In genomic region chr21:28884481-28884880, GRCh38 we compare ENCODE assay signal across 8 cellular contexts.
DNase-seq lines count a peak whose midpoint lies in the region; ATAC-seq and TF ChIP-seq lines count a peak whose summit lies in the region.

No MANE protein-coding gene starts in this region.

- no peaks in the 10 kb centered on the region for H3K9me3 Mint-ChIP-seq in CD4-positive, alpha-beta T cell

- DNase-seq in CD4-positive, alpha-beta T cell: no peak
- DNase-seq in colonic mucosa (no peak), DMS79 (lab: John Stamatoyannopoulos, UW) (no peak)
- DNase-seq in activated effector memory CD4-positive, alpha-beta T cell treated with anti-CD3 and anti-CD28 coated beads, Interleukin-2, amount 50 U/mL, for 16 hours: no peak

- H3K27me3 Mint-ChIP-seq in CD4-positive, alpha-beta T cell: no peaks in the 10 kb centered on the region

- H3K9me3 ChIP-seq in CD4-positive, alpha-beta T cell (ENCODE audit: control insufficient read depth, low read length): no peaks in the 10 kb centered on the region
- H3K9me3 ChIP-seq in OCI-LY3 (ENCODE audit: insufficient read depth, low read length) (no peaks in the 10 kb centered on the region), colonic mucosa (no peaks in the 10 kb centered on the region), mononuclear cell (ENCODE audit: low read depth, low read length) (no peaks in the 10 kb centered on the region)

- POLR2A ChIA-PET in CD4-positive, alpha-beta T cell (lab: Charles Lee): interaction anchor here (0.7 to 3.8 kb wide), 9 partner anchors 11 to 141 kb away, joined by 3 to 26 read pairs (median 5); partner anchors contain the start of genes LTN1 and USP16

- H3K79me2 ChIP-seq in OCI-LY3 (ENCODE audit: low read length): peaks cover 7% of the 10 kb centered on the region

- no peaks in the 10 kb centered on the region for H3K27me3 ChIP-seq in CD4-positive, alpha-beta T cell (ENCODE audit: control insufficient read depth, insufficient read depth, low read length)
- H3K27me3 ChIP-seq in OCI-LY3 (ENCODE audit: low read depth, low read length) (no peaks in the 10 kb centered on the region), colonic mucosa (no peaks in the 10 kb centered on the region), mononuclear cell (ENCODE audit: insufficient read depth, low read length) (no peaks in the 10 kb centered on the region)

- peak overlapping the region; percentile 88 for H3K27ac ChIP-seq in CD4-positive, alpha-beta T cell (ENCODE audit: low read depth, low read length)
- peak overlapping the region; percentile 92 for H3K27ac ChIP-seq in OCI-LY3 (ENCODE audit: low read length)
- peak overlapping the region; percentile 84 for H3K27ac ChIP-seq in colonic mucosa

- H3K36me3 ChIP-seq in OCI-LY3 (replicated peaks; ENCODE audit: low read depth, low read length) (peaks cover 14% of the 10 kb centered on the region), colonic mucosa (no peaks in the 10 kb centered on the region)

- peak overlapping the region; percentile 79 for H3K4me2 ChIP-seq in OCI-LY3 (ENCODE audit: low read length)

- peak overlapping the region; percentile 97 for H3K27ac Mint-ChIP-seq in CD4-positive, alpha-beta T cell

- H3K36me3 Mint-ChIP-seq in CD4-positive, alpha-beta T cell (ENCODE audit: low read depth): peaks cover 45% of the 10 kb centered on the region

- TF ChIP-seq CTCF in CD4-positive, alpha-beta T cell (IDR thresholded peaks at IDR 0.05): no peak
- TF ChIP-seq CTCF in OCI-LY3 (IDR thresholded peaks at IDR 0.05; ENCODE audit: low read depth, low read length) (no peak), colonic mucosa (IDR thresholded peaks at IDR 0.05) (no peak)

- peak; percentile 13 for ATAC-seq in CD4-positive, alpha-beta T cell (ENCODE audit: poor library complexity)
- ATAC-seq in GM21515 (IDR thresholded peaks at IDR 0.05; ENCODE audit: unreplicated experiment): peak; percentile 29
- ATAC-seq in HG02763 (IDR thresholded peaks at IDR 0.05; ENCODE audit: unreplicated experiment): no peak

- H3K9ac ChIP-seq in OCI-LY3 (ENCODE audit: low read length) (peak overlapping the region; percentile 66), colonic mucosa (ENCODE audit: low read depth in 2 of 2, low read length in 2 of 2) (peak overlapping the region; percentile 79 to 86)

- H3K4me3 ChIP-seq in OCI-LY3 (ENCODE audit: low read length): peak overlapping the region; percentile 76
- peak overlapping the region; percentile 53 for H3K4me3 ChIP-seq in colonic mucosa
- H3K4me3 ChIP-seq in mononuclear cell (ENCODE audit: low read length): peak overlapping the region; percentile 58

- H4K20me1 ChIP-seq in OCI-LY3 (ENCODE audit: insufficient read depth, low read length): no peaks in the 10 kb centered on the region

- peak overlapping the region; percentile 97 for H2AFZ ChIP-seq in OCI-LY3 (ENCODE audit: low read depth, low read length)

- H3K4me1 ChIP-seq in OCI-LY3 (ENCODE audit: low read length): peaks cover 16% of the 10 kb centered on the region
- peaks cover 8% of the 10 kb centered on the region for H3K4me1 ChIP-seq in colonic mucosa
- peaks cover 3% of the 10 kb centered on the region for H3K4me1 ChIP-seq in mononuclear cell (ENCODE audit: insufficient read depth, low read length)

- intact Hi-C loops in CD4-positive, alpha-beta T cell (cut with DNase I, micrococcal nuclease): loop anchor here (2.0 to 10.0 kb wide), 4 partner anchors 50 to 188 kb away; partner anchors contain the start of genes CCT8 (in 1 of the 2) and LTN1 (in 1 of the 2)
- intact Hi-C loops in colonic mucosa (cut with DNase I): no loop called here

- CTCF ChIA-PET in CD4-positive, alpha-beta T cell (lab: Charles Lee): interaction anchor here (0.6 to 1.0 kb wide), 2 partner anchors 34 to 141 kb away, joined by 3 read pairs; no protein-coding TSS in a partner anchor

- peaks cover 23% of the 10 kb centered on the region for H3K4me1 Mint-ChIP-seq in CD4-positive, alpha-beta T cell (ENCODE audit: low read depth)

- H3K4me3 Mint-ChIP-seq in CD4-positive, alpha-beta T cell: peak overlapping the region; percentile 93
